Comparison of ENCODE assay signal across 15 cellular contexts in genomic region chr13:113245858-113246791, GRCh38. TPM values are rescaled to one million over a fixed set of nuclear protein-coding genes. Genes with fewer than 3 reads are reported as not detected.
DNase-seq lines count a peak whose midpoint lies in the region; ATAC-seq, FAIRE-seq and TF ChIP-seq lines count a peak whose summit lies in the region.
"Had no signal": no experiment of that assay in that cellular context is flagged by ENCODE, and none has a peak within 500 bp of the region (broad histone marks: within the 10 kb centered on the region; RNA-seq: fewer than 3 reads in every experiment).

No MANE protein-coding gene starts in this region.

- TF ChIP-seq RAD21 in HepG2 (CRISPR knock-in tag; IDR thresholded peaks at IDR 0.05) = no peak

- H3K4me1 ChIP-seq in HepG2 (ENCODE audit: insufficient read depth, low read length) = no peaks in the 10 kb centered on the region
- H3K4me1 ChIP-seq: tibial nerve had no signal

- POLR2A ChIA-PET in AG04450 (lab: Yijun Ruan, JAX) = no interaction called here
- POLR2A ChIA-PET in HepG2 (lab: Yijun Ruan, JAX) = no interaction called here

- no peaks in the 10 kb centered on the region for H3K79me2 ChIP-seq in HepG2 (ENCODE audit: insufficient read depth, low read length)

- peak; percentile 42 for TF ChIP-seq CTCF in AG04450 (IDR thresholded peaks at IDR 0.05; ENCODE audit: low read depth, low read length)
- TF ChIP-seq CTCF in HFF-Myc (IDR thresholded peaks at IDR 0.05; ENCODE audit: low read depth, low read length, missing control alignments) = peak; percentile 18
- peak; percentile 53 for TF ChIP-seq CTCF in brain microvascular endothelial cell (IDR thresholded peaks at IDR 0.05; ENCODE audit: low read depth, low read length, missing control alignments)
- TF ChIP-seq CTCF in HepG2 (CRISPR knock-in tag; IDR thresholded peaks at IDR 0.05) = peak; percentile 52

- ATAC-seq in HepG2 (peak; percentile 84), HG03139 (IDR thresholded peaks at IDR 0.05; ENCODE audit: unreplicated experiment) (no peak)

- no peak for TF ChIP-seq POLR2A in HepG2 (IDR thresholded peaks at IDR 0.05; ENCODE audit: insufficient read depth in 1 of 2, low read depth in 2 of 2, low read length in 2 of 2)

- DNase-seq in AG04450 (ENCODE audit: low read depth, low spot score) = no peak
- DNase-seq in HFF-Myc (ENCODE audit: extremely low read depth, low read depth) = no peak
- no peak for DNase-seq in brain microvascular endothelial cell
- peak; percentile 13 for DNase-seq in HepG2 (ENCODE audit: low spot score)
- no peak for DNase-seq in KG1 (lab: John Stamatoyannopoulos, UW)
- no peak for DNase-seq in medulla oblongata (ENCODE audit: extremely low spot score)
- no peak for DNase-seq in central memory CD4-positive, alpha-beta T cell
- DNase-seq: activated CD4-positive, alpha-beta T cell treated with anti-CD3 and anti-CD28 coated beads, Interleukin-2, amount 10 ng/mL, durations not matched to agents 24 days and 14 days; activated naive CD4-positive, alpha-beta T cell treated with anti-CD3 and anti-CD28 coated beads for 36 hours; C1 segment of cervical spinal cord; NCI-H345; posterior cingulate gyrus; SIG-M5 had no signal

- intact Hi-C loops in HepG2 (cut with micrococcal nuclease; ENCODE audit: unreplicated experiment) = no loop called here

- BruUV-seq in HepG2 (replicated peaks; lab: Mats Ljungman, UMichigan) = no TSS peak

- in situ Hi-C loops in brain microvascular endothelial cell (cut with HindIII; ENCODE audit: low pct_ligation_motif_present, low sequenced_read_pairs) = no loop called here
- in situ Hi-C loops in HepG2 (cut with HindIII; ENCODE audit: extremely low pct_ligation_motif_present, low pct_unique_long_range_greater_than_20kb) = no loop called here

- no peak for TF ChIP-seq EP300 in HepG2 (IDR thresholded peaks at IDR 0.05; ENCODE audit: low read depth in 2 of 2, low read length in 2 of 2)
- no peak for TF ChIP-seq EP300 in HepG2 (CRISPR knock-in tag; IDR thresholded peaks at IDR 0.05; ENCODE audit: borderline replicate concordance)

- H3K4me3 ChIP-seq in AG04450 (ENCODE audit: low read depth, low read length) (no peak overlapping the region), HFF-Myc (replicated peaks; ENCODE audit: low read depth, low read length) (no peak overlapping the region), brain microvascular endothelial cell (ENCODE audit: low read depth, low read length) (no peak overlapping the region), HepG2 (replicated peaks in 1 of 3; ENCODE audit: insufficient read depth in 1 of 3, low read depth in 2 of 3, low read length in 3 of 3) (no peak overlapping the region)
- H3K4me3 ChIP-seq: tibial nerve had no signal

- WGBS in HepG2 (ENCODE audit: low lambda C conversion rate) = 74% methylated on average over 10 of the region's 10 CpGs

- no peak overlapping the region for H3K4me2 ChIP-seq in HepG2 (ENCODE audit: low read depth, low read length)

- H3K27ac ChIP-seq in AG04450 (ENCODE audit: low read depth, low read length) = no peak overlapping the region
- H3K27ac ChIP-seq in brain microvascular endothelial cell = no peak overlapping the region
- H3K27ac ChIP-seq in HepG2 (ENCODE audit: extremely low read length, insufficient read depth, low read length) = no peak overlapping the region
- H3K27ac ChIP-seq: tibial nerve had no signal

- no peak overlapping the region for H2AFZ ChIP-seq in HepG2 (ENCODE audit: low read length)

- no peaks in the 10 kb centered on the region for H4K20me1 ChIP-seq in HepG2 (ENCODE audit: insufficient read depth, low read length)

- no peak for FAIRE-seq in HepG2 (lab: Jason Lieb, UNC)

- no peaks in the 10 kb centered on the region for H3K9me3 ChIP-seq in AG04450 (ENCODE audit: control insufficient read depth, insufficient read depth, low read length)
- H3K9me3 ChIP-seq in HepG2 (ENCODE audit: low read length) = no peaks in the 10 kb centered on the region
- H3K9me3 ChIP-seq: tibial nerve had no signal

- peaks cover 71% of the 10 kb centered on the region for H3K36me3 ChIP-seq in brain microvascular endothelial cell (replicated peaks)
- peaks cover 23 to 91% of the 10 kb centered on the region in 2 experiments for H3K36me3 ChIP-seq in HepG2 (replicated peaks in 1 of 2; ENCODE audit: control insufficient read depth in 1 of 2, insufficient read depth in 2 of 2, low read length in 2 of 2)

- H3K27me3 ChIP-seq in AG04450 (ENCODE audit: control insufficient read depth, insufficient read depth, low read length) (no peaks in the 10 kb centered on the region), brain microvascular endothelial cell (replicated peaks) (no peaks in the 10 kb centered on the region), HepG2 (ENCODE audit: control insufficient read depth in 1 of 2, insufficient read depth in 2 of 2, low read length in 2 of 2) (no peaks in the 10 kb centered on the region)
- H3K27me3 ChIP-seq: tibial nerve had no signal

- no peak overlapping the region for H3K9ac ChIP-seq in HepG2 (ENCODE audit: insufficient read depth, low read depth, low read length)

- CTCF ChIA-PET in AG04450 (lab: Charles Lee) = interaction anchor here (1.0 kb wide), 1 partner anchor 8 kb away, joined by 3 read pairs; no protein-coding TSS in a partner anchor
- CTCF ChIA-PET in HepG2 (lab: Yijun Ruan, JAX; ENCODE audit: low intra/inter-chr PET ratio, low total read pairs) = interaction anchor here (1.4 kb wide), 1 partner anchor 148 kb away, joined by 4 read pairs; no protein-coding TSS in a partner anchor

RNA-seq across cellular contexts. Expression of gene CUL4A, which starts 36.7 kb away (rescaled TPM):
- 69.4 and 75.4 TPM in 2 replicates for polyA plus RNA-seq in AG04450 (2011; rRNA removed)
- 56.7 and 59.9 TPM in 2 replicates for polyA minus RNA-seq in AG04450 (2011; rRNA and poly(A)+ RNA removed)
- total RNA-seq in HepG2 (2016; rRNA removed; fragmentation: Illumina TruSeq; extraction: Trizol) = 75.3 and 95.5 TPM in 2 replicates
- 28.8 and 32.0 TPM in 2 replicates for total RNA-seq in HepG2 (2016; cell fraction: cytosol; rRNA removed; fragmentation: Illumina TruSeq; extraction: Trizol; ENCODE audit: low read depth)
- total RNA-seq in HepG2 (2016; cell fraction: insoluble cytoplasmic fraction; rRNA removed; fragmentation: Illumina TruSeq; extraction: Trizol) = 69.1 and 83.4 TPM in 2 replicates
- 51.1 and 52.1 TPM in 2 replicates for total RNA-seq in HepG2 (2016; cell fraction: membrane; rRNA removed; fragmentation: Illumina TruSeq; extraction: Trizol)
- total RNA-seq in HepG2 (2016; cell fraction: nucleus; rRNA removed; fragmentation: Illumina TruSeq; extraction: Trizol) = 55.3 and 56.2 TPM in 2 replicates
- polyA plus RNA-seq in HepG2 (2011; rRNA removed) = 51.2 and 60.8 TPM in 2 replicates
- 42.4 and 43.4 TPM in 2 replicates for polyA plus RNA-seq in HepG2 (2011; cell fraction: cytosol; rRNA removed)
- 121 and 126 TPM in 2 replicates for polyA plus RNA-seq in HepG2 (2011; cell fraction: nucleus; rRNA removed)
- 72.5 and 74.5 TPM in 2 replicates for polyA plus RNA-seq in HepG2 (2012)
- polyA plus RNA-seq in HepG2 (2016; cell fraction: cytosol; fragmentation: Illumina TruSeq; extraction: Trizol; ENCODE audit: low read depth) = 28.6 and 31.9 TPM in 2 replicates
- 70.4 and 80.3 TPM in 2 replicates for polyA plus RNA-seq in HepG2 (2016; cell fraction: insoluble cytoplasmic fraction; fragmentation: Illumina TruSeq; extraction: Trizol; ENCODE audit: low read depth)
- 28.8 and 29.9 TPM in 2 replicates for polyA plus RNA-seq in HepG2 (2016; cell fraction: membrane; fragmentation: Illumina TruSeq; extraction: Trizol; ENCODE audit: low read depth)
- 99.2 and 101 TPM in 2 replicates for polyA plus RNA-seq in HepG2 (2016; cell fraction: nucleus; fragmentation: Illumina TruSeq; extraction: Trizol; ENCODE audit: insufficient read depth, low read depth)
- 93.3 and 188 TPM in 2 replicates for polyA minus RNA-seq in HepG2 (2011; rRNA and poly(A)+ RNA removed; ENCODE audit: low replicate concordance)
- polyA minus RNA-seq in HepG2 (2011; cell fraction: cytosol; rRNA and poly(A)+ RNA removed) = 29.4 and 37.2 TPM in 2 replicates
- 74.4 and 75.7 TPM in 2 replicates for polyA minus RNA-seq in HepG2 (2011; cell fraction: nucleus; rRNA and poly(A)+ RNA removed)

RNA-seq across cellular contexts. Expression of gene PCID2, which starts 37.7 kb away (rescaled TPM):
- 97.2 and 107 TPM in 2 replicates for polyA plus RNA-seq in AG04450 (2011; rRNA removed)
- 68.0 and 68.6 TPM in 2 replicates for polyA minus RNA-seq in AG04450 (2011; rRNA and poly(A)+ RNA removed)
- 65.0 and 76.4 TPM in 2 replicates for total RNA-seq in HepG2 (2016; rRNA removed; fragmentation: Illumina TruSeq; extraction: Trizol)
- total RNA-seq in HepG2 (2016; cell fraction: cytosol; rRNA removed; fragmentation: Illumina TruSeq; extraction: Trizol; ENCODE audit: low read depth) = 16.3 and 17.9 TPM in 2 replicates
- 67.6 and 78.5 TPM in 2 replicates for total RNA-seq in HepG2 (2016; cell fraction: insoluble cytoplasmic fraction; rRNA removed; fragmentation: Illumina TruSeq; extraction: Trizol)
- 25.4 and 26.5 TPM in 2 replicates for total RNA-seq in HepG2 (2016; cell fraction: membrane; rRNA removed; fragmentation: Illumina TruSeq; extraction: Trizol)
- total RNA-seq in HepG2 (2016; cell fraction: nucleus; rRNA removed; fragmentation: Illumina TruSeq; extraction: Trizol) = 58.5 and 66.9 TPM in 2 replicates
- 104 and 111 TPM in 2 replicates for polyA plus RNA-seq in HepG2 (2011; rRNA removed)
- 47.7 and 57.2 TPM in 2 replicates for polyA plus RNA-seq in HepG2 (2011; cell fraction: cytosol; rRNA removed)
- polyA plus RNA-seq in HepG2 (2011; cell fraction: nucleus; rRNA removed) = 185 and 190 TPM in 2 replicates
- 56.8 and 63.4 TPM in 2 replicates for polyA plus RNA-seq in HepG2 (2012)
- 9.0 and 9.1 TPM in 2 replicates for polyA plus RNA-seq in HepG2 (2016; cell fraction: cytosol; fragmentation: Illumina TruSeq; extraction: Trizol; ENCODE audit: low read depth)
- 68.7 and 72.7 TPM in 2 replicates for polyA plus RNA-seq in HepG2 (2016; cell fraction: insoluble cytoplasmic fraction; fragmentation: Illumina TruSeq; extraction: Trizol; ENCODE audit: low read depth)
- polyA plus RNA-seq in HepG2 (2016; cell fraction: membrane; fragmentation: Illumina TruSeq; extraction: Trizol; ENCODE audit: low read depth) = 14.2 and 15.6 TPM in 2 replicates
- 89.2 and 96.9 TPM in 2 replicates for polyA plus RNA-seq in HepG2 (2016; cell fraction: nucleus; fragmentation: Illumina TruSeq; extraction: Trizol; ENCODE audit: insufficient read depth, low read depth)
- polyA minus RNA-seq in HepG2 (2011; rRNA and poly(A)+ RNA removed; ENCODE audit: low replicate concordance) = 52.5 and 174 TPM in 2 replicates
- 23.5 and 34.0 TPM in 2 replicates for polyA minus RNA-seq in HepG2 (2011; cell fraction: cytosol; rRNA and poly(A)+ RNA removed)
- polyA minus RNA-seq in HepG2 (2011; cell fraction: nucleus; rRNA and poly(A)+ RNA removed) = 161 and 207 TPM in 2 replicates

RNA-seq across cellular contexts. Expression of gene LAMP1, which starts 50.9 kb away (rescaled TPM):
- polyA plus RNA-seq in AG04450 (2011; rRNA removed) = 229 and 247 TPM in 2 replicates
- polyA minus RNA-seq in AG04450 (2011; rRNA and poly(A)+ RNA removed) = 97.0 and 106 TPM in 2 replicates
- 33.2 and 112 TPM in 2 replicates for total RNA-seq in HepG2 (2016; rRNA removed; fragmentation: Illumina TruSeq; extraction: Trizol)
- 10.9 and 12.4 TPM in 2 replicates for total RNA-seq in HepG2 (2016; cell fraction: cytosol; rRNA removed; fragmentation: Illumina TruSeq; extraction: Trizol; ENCODE audit: low read depth)
- total RNA-seq in HepG2 (2016; cell fraction: insoluble cytoplasmic fraction; rRNA removed; fragmentation: Illumina TruSeq; extraction: Trizol) = 28.0 and 117 TPM in 2 replicates
- 16.4 and 16.7 TPM in 2 replicates for total RNA-seq in HepG2 (2016; cell fraction: membrane; rRNA removed; fragmentation: Illumina TruSeq; extraction: Trizol)
- 71.7 and 83.9 TPM in 2 replicates for total RNA-seq in HepG2 (2016; cell fraction: nucleus; rRNA removed; fragmentation: Illumina TruSeq; extraction: Trizol)
- 103 TPM in 2 replicates for polyA plus RNA-seq in HepG2 (2011; rRNA removed)
- 54.8 and 61.5 TPM in 2 replicates for polyA plus RNA-seq in HepG2 (2011; cell fraction: cytosol; rRNA removed)
- polyA plus RNA-seq in HepG2 (2011; cell fraction: nucleus; rRNA removed) = 64.5 and 68.1 TPM in 2 replicates
- polyA plus RNA-seq in HepG2 (2012) = 94.8 and 95.4 TPM in 2 replicates
- polyA plus RNA-seq in HepG2 (2016; cell fraction: cytosol; fragmentation: Illumina TruSeq; extraction: Trizol; ENCODE audit: low read depth) = 8.2 and 8.9 TPM in 2 replicates
- polyA plus RNA-seq in HepG2 (2016; cell fraction: insoluble cytoplasmic fraction; fragmentation: Illumina TruSeq; extraction: Trizol; ENCODE audit: low read depth) = 42.2 and 53.5 TPM in 2 replicates
- polyA plus RNA-seq in HepG2 (2016; cell fraction: membrane; fragmentation: Illumina TruSeq; extraction: Trizol; ENCODE audit: low read depth) = 14.6 and 17.0 TPM in 2 replicates
- polyA plus RNA-seq in HepG2 (2016; cell fraction: nucleus; fragmentation: Illumina TruSeq; extraction: Trizol; ENCODE audit: insufficient read depth, low read depth) = 165 and 182 TPM in 2 replicates
- polyA minus RNA-seq in HepG2 (2011; rRNA and poly(A)+ RNA removed; ENCODE audit: low replicate concordance) = 78.2 and 92.0 TPM in 2 replicates
- 54.9 and 61.7 TPM in 2 replicates for polyA minus RNA-seq in HepG2 (2011; cell fraction: cytosol; rRNA and poly(A)+ RNA removed)
- polyA minus RNA-seq in HepG2 (2011; cell fraction: nucleus; rRNA and poly(A)+ RNA removed) = 25.2 and 25.9 TPM in 2 replicates
